12 cellular contexts compared by ENCODE assay signal in genomic region chr16:84821179-84821578, GRCh38. TPM values are rescaled to one million over a fixed set of nuclear protein-coding genes. Genes with fewer than 3 reads are reported as not detected.
A peak's percentile ranks its signal among the peaks of the same experiment; 100 is the strongest.
DNase-seq lines count a peak whose midpoint lies in the region; ATAC-seq and TF ChIP-seq lines count a peak whose summit lies in the region.
"Had no signal": no experiment of that assay in that cellular context is flagged by ENCODE, and none has a peak within 500 bp of the region (broad histone marks: within the 10 kb centered on the region; RNA-seq: fewer than 3 reads in every experiment).

No MANE protein-coding gene starts in this region.

- no peak for DNase-seq in colonic mucosa
- DNase-seq in lung (ENCODE audit: low spot score) = no peak
- DNase-seq in dermis blood vessel endothelial cell = no peak
- no peak for DNase-seq in WERI-Rb-1
- no peak for DNase-seq in NCI-H1694 (lab: John Stamatoyannopoulos, UW)
- DNase-seq: activated CD8-positive, alpha-beta memory T cell treated with anti-CD3 and anti-CD28 coated beads, Interleukin-2, amount 50 U/mL, for 48 hours; amygdala; SK-N-SH had no signal

- H3K9me3 Mint-ChIP-seq in activated T-helper 17 cell treated with anti-CD3 and anti-CD28 coated beads, Interleukin-2, amount 50 U/mL, for 72 hours = no peaks in the 10 kb centered on the region
- H3K9me3 Mint-ChIP-seq: GM23338 had no signal

- no peak overlapping the region for H3K27ac ChIP-seq in BLaER1 treated with 17β-estradiol and CSF1 and Interleukin-3, amounts not matched to agents 10 nM and 100 nM
- H3K27ac ChIP-seq in colonic mucosa (peak overlapping the region; percentile 18), lung (ENCODE audit: low read depth in 1 of 2, low read length in 1 of 2) (peak overlapping the region in 1 of 2 donors; percentile 5), skin epidermis (peak overlapping the region in 13 of 21 experiments; percentile 19 to 84 (median 70)), WERI-Rb-1 (no peak overlapping the region)

- H3K27ac Mint-ChIP-seq in activated T-helper 17 cell treated with anti-CD3 and anti-CD28 coated beads, Interleukin-2, amount 50 U/mL, for 72 hours = no peak overlapping the region
- H3K27ac Mint-ChIP-seq: GM23338 had no signal

- peaks cover 20% of the 10 kb centered on the region for H3K4me1 Mint-ChIP-seq in activated T-helper 17 cell treated with anti-CD3 and anti-CD28 coated beads, Interleukin-2, amount 50 U/mL, for 72 hours

- peaks cover 0 to 30% (median 19%) of the 10 kb centered on the region in 11 experiments; a peak in 15 of 22 replicates for H4K20me1 ChIP-seq in BLaER1 treated with 17β-estradiol and CSF1 and Interleukin-3, amounts not matched to agents 10 nM and 100 nM

- peak overlapping the region in 9 of 10 experiments; percentile 47 to 73 (median 62); a peak in 13 of 20 replicates for H3K4me3 ChIP-seq in BLaER1 treated with 17β-estradiol and CSF1 and Interleukin-3, amounts not matched to agents 10 nM and 100 nM
- H3K4me3 ChIP-seq in colonic mucosa (peak overlapping the region; percentile 50), lung (peak overlapping the region; percentile 51), skin epidermis (peak overlapping the region; percentile 33 to 53 (median 42)), WERI-Rb-1 (ENCODE audit: low read depth, low read length) (no peak overlapping the region)
- H3K4me3 ChIP-seq: GM23338 had no signal

- H3K4me2 ChIP-seq in BLaER1 treated with 17β-estradiol and CSF1 and Interleukin-3, amounts not matched to agents 10 nM and 100 nM = peak overlapping the region in 10 of 11 experiments; percentile 81 to 99 (median 96); a peak in 19 of 22 replicates
- H3K4me2 ChIP-seq: GM23338 had no signal

- H3K9ac ChIP-seq in BLaER1 treated with 17β-estradiol and CSF1 and Interleukin-3, amounts not matched to agents 10 nM and 100 nM = peak overlapping the region in 6 of 11 experiments; percentile 12 to 73 (median 60); a peak in 8 of 22 replicates
- peak overlapping the region; percentile 72 to 80 for H3K9ac ChIP-seq in colonic mucosa (ENCODE audit: low read depth in 2 of 2, low read length in 2 of 2)
- H3K9ac ChIP-seq: SK-N-SH had no signal

- peaks cover 0 to 10% (median 0%) of the 10 kb centered on the region in 11 experiments; a peak in 4 of 22 replicates for H3K36me3 ChIP-seq in BLaER1 treated with 17β-estradiol and CSF1 and Interleukin-3, amounts not matched to agents 10 nM and 100 nM
- H3K36me3 ChIP-seq in colonic mucosa (no peaks in the 10 kb centered on the region), lung (ENCODE audit: control insufficient read depth in 2 of 2, insufficient read depth in 2 of 2, low read length in 2 of 2) (no peaks in the 10 kb centered on the region), WERI-Rb-1 (no peaks in the 10 kb centered on the region)

- no peak for ATAC-seq in lung (ENCODE audit: insufficient read depth, low FRiP score)
- ATAC-seq in activated T-helper 17 cell treated with anti-CD3 and anti-CD28 coated beads, Interleukin-2, amount 50 U/mL, for 72 hours (replicated peaks) = no peak
- ATAC-seq: GM23338 had no signal

- 77 to 94% methylated on average over 9 of the region's 9 CpGs for WGBS in lung, 2 donors

- H3K4me1 ChIP-seq in BLaER1 treated with 17β-estradiol and CSF1 and Interleukin-3, amounts not matched to agents 10 nM and 100 nM = peaks cover 25 to 85% (median 58%) of the 10 kb centered on the region in 10 experiments
- H3K4me1 ChIP-seq in colonic mucosa = no peaks in the 10 kb centered on the region
- H3K4me1 ChIP-seq in lung (ENCODE audit: control insufficient read depth in 2 of 2, insufficient read depth in 2 of 2, low read length in 2 of 2) = peaks cover 0 to 3% of the 10 kb centered on the region in 2 donors

- TF ChIP-seq CTCF in colonic mucosa (IDR thresholded peaks at IDR 0.05) (no peak), lung (IDR thresholded peaks at IDR 0.05; ENCODE audit: control extremely low read depth, extremely low read depth) (no peak), WERI-Rb-1 (IDR thresholded peaks at IDR 0.05; ENCODE audit: low read depth, low read length) (no peak)

- H3K4me3 Mint-ChIP-seq in activated T-helper 17 cell treated with anti-CD3 and anti-CD28 coated beads, Interleukin-2, amount 50 U/mL, for 72 hours = no peak overlapping the region

- peaks cover 0 to 7% (median 0%) of the 10 kb centered on the region in 11 experiments; a peak in 2 of 22 replicates for H3K9me3 ChIP-seq in BLaER1 treated with 17β-estradiol and CSF1 and Interleukin-3, amounts not matched to agents 10 nM and 100 nM (replicated peaks in 1 of 11)
- no peaks in the 10 kb centered on the region for H3K9me3 ChIP-seq in colonic mucosa
- no peaks in the 10 kb centered on the region for H3K9me3 ChIP-seq in lung (ENCODE audit: control insufficient read depth in 2 of 2, insufficient read depth in 1 of 2, low read length in 1 of 2)
- H3K9me3 ChIP-seq in WERI-Rb-1 (ENCODE audit: severe bottlenecking) = no peaks in the 10 kb centered on the region
- H3K9me3 ChIP-seq: SK-N-SH had no signal

- intact Hi-C loops in colonic mucosa (cut with DNase I) = no loop called here

- no peaks in the 10 kb centered on the region for H3K36me3 Mint-ChIP-seq in activated T-helper 17 cell treated with anti-CD3 and anti-CD28 coated beads, Interleukin-2, amount 50 U/mL, for 72 hours (ENCODE audit: low read depth)

- H3K27me3 Mint-ChIP-seq in activated T-helper 17 cell treated with anti-CD3 and anti-CD28 coated beads, Interleukin-2, amount 50 U/mL, for 72 hours = peaks cover 10% of the 10 kb centered on the region

- peaks cover 0 to 16% (median 8%) of the 10 kb centered on the region in 11 experiments; a peak in 11 of 22 replicates for H3K27me3 ChIP-seq in BLaER1 treated with 17β-estradiol and CSF1 and Interleukin-3, amounts not matched to agents 10 nM and 100 nM
- H3K27me3 ChIP-seq in colonic mucosa (peaks cover 5% of the 10 kb centered on the region), lung (ENCODE audit: control insufficient read depth, insufficient read depth) (no peaks in the 10 kb centered on the region), WERI-Rb-1 (ENCODE audit: insufficient read depth, low read depth, severe bottlenecking) (no peaks in the 10 kb centered on the region)

RNA-seq across cellular contexts. Expression of gene CRISPLD2, which starts 1.4 kb away (rescaled TPM):
- total RNA-seq in colonic mucosa (10 to 100 TPM; 10.4 to 37.9 TPM), lung (100 to 1,000 TPM in 1 of 2 donors, 10 to 100 TPM in 1; 31.3 to 136 TPM), dermis blood vessel endothelial cell (0.42 and 1.0 TPM in 2 replicates)
- 10 to 100 TPM; 30.3 to 53.7 TPM for polyA plus RNA-seq in lung
- total RNA-seq in activated T-helper 17 cell treated with anti-CD3 and anti-CD28 coated beads, Interleukin-2, amount 50 U/mL, for 72 hours = under 1 TPM; 0.30 to 0.66 TPM

Comparison
In these comparisons a context has a peak if more than half of its experiments do, and no peak if none do; other contexts are left out.
1. H3K27ac ChIP-seq: peak in colonic mucosa (single experiment) and skin epidermis (13 of 21); none in BLaER1 treated with 17β-estradiol and CSF1 and Interleukin-3, amounts not matched to agents 10 nM and 100 nM (0 of 11) and WERI-Rb-1 (single experiment).